Comparison of ENCODE assay signal across 13 cellular contexts in the genomic region with DNA sequence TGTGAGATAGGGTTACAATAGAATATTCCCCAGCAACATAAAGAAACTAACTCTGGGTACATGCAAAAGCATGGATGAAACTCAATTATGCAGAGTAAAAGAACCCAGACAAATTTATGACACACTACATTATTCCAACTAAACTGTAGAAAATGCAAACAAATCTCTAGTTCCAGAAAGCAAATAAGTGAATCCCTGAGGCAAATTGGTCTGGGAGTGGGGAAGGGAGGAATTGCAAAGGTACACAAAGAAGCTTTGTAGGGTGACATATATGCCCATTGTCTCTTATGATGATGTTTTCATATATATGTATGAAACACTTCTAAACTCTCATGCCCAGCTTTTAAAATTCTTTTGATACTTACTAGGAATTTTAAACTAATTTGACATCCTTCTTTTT.
DNase-seq lines count a peak whose midpoint lies in the region; ATAC-seq and TF ChIP-seq lines count a peak whose summit lies in the region.
"Had no signal": no experiment of that assay in that cellular context is flagged by ENCODE, and none has a peak within 500 bp of the region (broad histone marks: within the 10 kb centered on the region; RNA-seq: fewer than 3 reads in every experiment).

No MANE protein-coding gene starts in this region.

- ATAC-seq in GM21825 (IDR thresholded peaks at IDR 0.05; ENCODE audit: unreplicated experiment), result no peak
- no peak for ATAC-seq in left lobe of liver
- ATAC-seq: CD8-positive, alpha-beta T cell; GM23338; HCT116 had no signal

- no peaks in the 10 kb centered on the region for H3K27me3 Mint-ChIP-seq in mesothelial cell of epicardium (ENCODE audit: low read depth)
- H3K27me3 Mint-ChIP-seq: B cell had no signal

- H3K27ac Mint-ChIP-seq in mesothelial cell of epicardium, result peak overlapping the region; percentile 45
- H3K27ac Mint-ChIP-seq: B cell; CD8-positive, alpha-beta T cell; GM23338; HFFc6 had no signal

- peaks cover 3% of the 10 kb centered on the region for H3K9me3 Mint-ChIP-seq in mesothelial cell of epicardium
- H3K9me3 Mint-ChIP-seq: GM23338, HFFc6 had no signal

- H3K4me1 Mint-ChIP-seq in mesothelial cell of epicardium, result peaks cover 24% of the 10 kb centered on the region
- H3K4me1 Mint-ChIP-seq: B cell had no signal

- TF ChIP-seq CTCF in mesothelial cell of epicardium (IDR thresholded peaks at IDR 0.05; ENCODE audit: unreplicated experiment), result no peak

- no peak overlapping the region for H3K4me3 Mint-ChIP-seq in mesothelial cell of epicardium
- H3K4me3 Mint-ChIP-seq: B cell; CD8-positive, alpha-beta T cell; GM23338; HFFc6 had no signal

- peak; percentile 13 for DNase-seq in COLO829 (ENCODE audit: low spot score)
- peak; percentile 42 for DNase-seq in NCI-H146 (lab: John Stamatoyannopoulos, UW)
- DNase-seq in NCI-H69 (lab: John Stamatoyannopoulos, UW), result peak; percentile 69
- no peak for DNase-seq in mesothelial cell of epicardium (ENCODE audit: low spot score in 2 of 2, unreplicated experiment in 2 of 2)
- no peak for DNase-seq in DMS 273 treated with DMSO at 0.1 percent for 48 hours (lab: John Stamatoyannopoulos, UW)
- no peak for DNase-seq in left lobe of liver (ENCODE audit: low spot score)
- DNase-seq: CD8-positive, alpha-beta T cell; COR-L47; HFFc6 had no signal

- peaks cover 2% of the 10 kb centered on the region for H3K36me3 Mint-ChIP-seq in mesothelial cell of epicardium

Comparison
In these comparisons a context has a peak if more than half of its experiments do, and no peak if none do; other contexts are left out.
1. DNase-seq: peak in COLO829 (single experiment), NCI-H146 (single experiment) and NCI-H69 (single experiment); none in mesothelial cell of epicardium (0 of 2), DMS 273 treated with DMSO at 0.1 percent for 48 hours (single experiment) and left lobe of liver (single experiment).